In genomic region chr3:13028010-13028821, GRCh38 we compare ENCODE assay signal across 1 cellular context.
TF ChIP-seq lines count a peak whose summit lies in the region.

No MANE protein-coding gene starts in this region.

TF ChIP-seq in SK-N-SH treated with all-trans-retinoic acid at 6 μM for 48 hours, 23 proteins besides CTCF, POLR2A, EP300 and RAD21 (continued from another document):
- TF ChIP-seq, protein P1, sequence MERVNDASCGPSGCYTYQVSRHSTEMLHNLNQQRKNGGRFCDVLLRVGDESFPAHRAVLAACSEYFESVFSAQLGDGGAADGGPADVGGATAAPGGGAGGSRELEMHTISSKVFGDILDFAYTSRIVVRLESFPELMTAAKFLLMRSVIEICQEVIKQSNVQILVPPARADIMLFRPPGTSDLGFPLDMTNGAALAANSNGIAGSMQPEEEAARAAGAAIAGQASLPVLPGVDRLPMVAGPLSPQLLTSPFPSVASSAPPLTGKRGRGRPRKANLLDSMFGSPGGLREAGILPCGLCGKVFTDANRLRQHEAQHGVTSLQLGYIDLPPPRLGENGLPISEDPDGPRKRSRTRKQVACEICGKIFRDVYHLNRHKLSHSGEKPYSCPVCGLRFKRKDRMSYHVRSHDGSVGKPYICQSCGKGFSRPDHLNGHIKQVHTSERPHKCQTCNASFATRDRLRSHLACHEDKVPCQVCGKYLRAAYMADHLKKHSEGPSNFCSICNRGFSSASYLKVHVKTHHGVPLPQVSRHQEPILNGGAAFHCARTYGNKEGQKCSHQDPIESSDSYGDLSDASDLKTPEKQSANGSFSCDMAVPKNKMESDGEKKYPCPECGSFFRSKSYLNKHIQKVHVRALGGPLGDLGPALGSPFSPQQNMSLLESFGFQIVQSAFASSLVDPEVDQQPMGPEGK (CRISPR knock-in tag; IDR thresholded peaks at IDR 0.05; ENCODE audit: borderline replicate concordance), result no peak
- no peak for TF ChIP-seq ISL1 (CRISPR knock-in tag; IDR thresholded peaks at IDR 0.05)
